8 cellular contexts compared by ENCODE assay signal in the genomic region with DNA sequence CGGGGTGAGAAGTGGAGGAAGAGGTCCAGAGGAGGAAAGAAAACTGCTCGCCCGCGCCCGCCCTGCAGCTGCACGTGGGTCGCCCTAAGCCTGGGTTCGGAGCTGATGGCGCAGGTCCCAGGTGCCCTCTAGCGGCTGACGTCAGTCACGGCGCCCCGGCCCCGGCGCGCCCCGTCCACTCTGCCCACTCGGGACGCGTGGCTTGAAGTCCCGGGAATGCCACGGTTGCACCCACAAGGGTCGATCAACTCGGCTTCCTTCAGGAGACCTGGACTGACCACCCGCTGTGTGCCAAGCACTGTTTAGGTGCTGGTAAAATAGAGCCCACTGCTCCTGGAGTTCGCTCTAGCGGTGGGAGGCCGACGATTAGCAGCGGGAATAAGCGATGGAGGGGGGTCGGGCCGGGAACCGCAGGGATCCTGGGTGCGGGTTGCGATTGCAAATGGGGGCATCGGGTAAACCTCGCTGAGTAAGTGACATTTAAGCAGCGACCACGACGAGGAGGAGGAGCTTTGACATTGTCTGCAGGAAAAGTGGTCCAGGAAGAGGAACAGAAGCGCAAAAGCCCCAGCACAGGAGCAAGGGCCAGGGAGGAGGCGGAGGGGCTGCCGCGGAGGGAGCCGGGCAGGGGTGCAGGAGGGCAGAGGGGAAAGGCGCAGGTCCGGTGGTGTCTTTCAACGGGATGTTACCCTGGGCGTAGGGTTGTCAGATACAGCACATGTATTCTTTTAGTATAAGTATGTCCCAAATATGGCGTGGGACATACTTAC. TPM values are rescaled to one million over a fixed set of nuclear protein-coding genes. Genes with fewer than 3 reads are reported as not detected.
DNase-seq lines count a peak whose midpoint lies in the region; ATAC-seq lines count a peak whose summit lies in the region.

No MANE protein-coding gene starts in this region.

- H3K27me3 ChIP-seq in right cardiac atrium (ENCODE audit: control insufficient read depth, insufficient read depth): no peaks in the 10 kb centered on the region

- peak; percentile 91 for DNase-seq in GM03348 (ENCODE audit: low spot score)
- peak; percentile 84 for DNase-seq in HCEC 1CT
- peak; percentile 84 for DNase-seq in NAMALWA (ENCODE audit: low spot score)
- peak; percentile 52 to 80 (median 68) for DNase-seq in T-cell
- DNase-seq in amniotic epithelial cell (ENCODE audit: low read depth): peak; percentile 73
- DNase-seq in right cardiac atrium: peak; percentile 88 to 94 (median 94)
- DNase-seq in pulmonary artery endothelial cell (ENCODE audit: low read depth, low spot score): peak; percentile 35

- POLR2A ChIA-PET in T-cell (lab: Charles Lee): interaction anchor here in 1 of 2 donors (0.5 kb wide), 1 partner anchor 329 kb away, joined by 3 read pairs; no protein-coding TSS in a partner anchor

- H3K4me3 ChIP-seq in right cardiac atrium (ENCODE audit: low read length) (peak overlapping the region; percentile 35), urinary bladder (ENCODE audit: low read depth, low read length) (peak overlapping the region; percentile 39)

- H3K36me3 ChIP-seq in urinary bladder (ENCODE audit: insufficient read depth): no peaks in the 10 kb centered on the region

- no peaks in the 10 kb centered on the region for H3K9me3 ChIP-seq in right cardiac atrium (ENCODE audit: control insufficient read depth, low read length)

- peaks cover 41 to 50% (median 48%) of the 10 kb centered on the region in 3 donors for H3K4me1 Mint-ChIP-seq in T-cell

- intact Hi-C loops in right cardiac atrium (cut with DNase I): loop anchor here (2.0 to 10.0 kb wide), 5 partner anchors 77 to 230 kb away; partner anchors contain the start of gene HSP90AA1 (in 1 of the 4)

- H3K4me1 ChIP-seq in right cardiac atrium (ENCODE audit: control insufficient read depth, insufficient read depth, low read length) (peaks cover 4% of the 10 kb centered on the region), urinary bladder (ENCODE audit: insufficient read depth) (no peaks in the 10 kb centered on the region)

- no peak overlapping the region for H3K27ac ChIP-seq in right cardiac atrium (ENCODE audit: low read length)
- no peak overlapping the region for H3K27ac ChIP-seq in urinary bladder (ENCODE audit: low read depth)

- peak overlapping the region; percentile 87 to 95 (median 87) for H3K4me3 Mint-ChIP-seq in T-cell

- H3K27me3 Mint-ChIP-seq in T-cell: peaks cover 0 to 2% of the 10 kb centered on the region in 2 donors

- H3K27ac Mint-ChIP-seq in T-cell: peak overlapping the region; percentile 70 to 90

- no peaks in the 10 kb centered on the region for H3K36me3 Mint-ChIP-seq in T-cell

- CTCF ChIA-PET in T-cell (lab: Charles Lee): interaction anchor here (0.6 to 2.5 kb wide), 10 partner anchors 9 to 264 kb away, joined by 3 to 28 read pairs (median 3); partner anchors contain the start of gene MOK (in 1 of the 2)

- no peaks in the 10 kb centered on the region for H3K9me3 Mint-ChIP-seq in T-cell

- peak; percentile 69 to 82 (median 78) for ATAC-seq in T-cell (replicated peaks in 1 of 4)
- ATAC-seq in right cardiac atrium: peak; percentile 73 to 74

- WGBS in right cardiac atrium: 7% methylated on average over 52 of the region's 52 CpGs
- WGBS in urinary bladder: 7% methylated on average over 52 of the region's 52 CpGs

RNA-seq across cellular contexts. Expression of gene ZNF839, which starts 5.1 kb away (rescaled TPM):
- total RNA-seq in T-cell (10 to 100 TPM; 17.9 to 24.6 (median 19.9) TPM), right cardiac atrium (10 to 100 TPM in 1 of 4 donors, 1 to 10 TPM in 3; 5.7 to 11.0 (median 7.0) TPM), pulmonary artery endothelial cell (6.0 and 9.2 TPM in 2 replicates), urinary bladder (10.6 TPM)
- polyA plus RNA-seq in right cardiac atrium (7.0 TPM), urinary bladder (7.0 TPM)

RNA-seq across cellular contexts. Expression of gene MOK, which starts 9.5 kb away (rescaled TPM):
- 1 to 10 TPM in 3 of 5 donors, under 1 TPM in 2; 0.77 to 4.1 (median 1.9) TPM for total RNA-seq in T-cell
- 10 to 100 TPM; 11.4 to 18.4 (median 13.5) TPM for total RNA-seq in right cardiac atrium
- polyA plus RNA-seq in right cardiac atrium: 13.9 TPM
- 5.9 and 6.1 TPM in 2 replicates for total RNA-seq in pulmonary artery endothelial cell
- 19.3 TPM for total RNA-seq in urinary bladder
- 12.9 TPM for polyA plus RNA-seq in urinary bladder

RNA-seq across cellular contexts. Expression of gene CINP, which starts 48.3 kb away (rescaled TPM):
- total RNA-seq in T-cell (10 to 100 TPM; 12.9 to 29.9 (median 25.8) TPM), right cardiac atrium (10 to 100 TPM; 31.8 to 35.3 (median 33.5) TPM), pulmonary artery endothelial cell (61.3 and 62.5 TPM in 2 replicates), urinary bladder (32.7 TPM)
- polyA plus RNA-seq in right cardiac atrium (38.2 TPM), urinary bladder (29.3 TPM)

RNA-seq across cellular contexts. Expression of gene TECPR2, which starts 48.3 kb away (rescaled TPM):
- total RNA-seq in T-cell: 10 to 100 TPM in 3 of 5 donors, 1 to 10 TPM in 2; 8.6 to 16.5 (median 10.8) TPM
- total RNA-seq in right cardiac atrium: 10 to 100 TPM; 15.7 to 32.0 (median 24.3) TPM
- polyA plus RNA-seq in right cardiac atrium: 10.1 TPM
- 11.8 and 13.4 TPM in 2 replicates for total RNA-seq in pulmonary artery endothelial cell
- total RNA-seq in urinary bladder: 12.5 TPM
- 15.6 TPM for polyA plus RNA-seq in urinary bladder

Comparison
In these comparisons a context has a peak if more than half of its experiments do, and no peak if none do; other contexts are left out.
1. DNase-seq: peak in every context shown above with its lines; median percentile 94 in right cardiac atrium; 91 in GM03348; 84 in HCEC 1CT; 84 in NAMALWA; 73 in amniotic epithelial cell; 68 in T-cell; 35 in pulmonary artery endothelial cell.